27 cellular contexts compared by ENCODE assay signal in genomic region chr7:136128050-136128449, GRCh38.
"Had no signal": no experiment of that assay in that cellular context is flagged by ENCODE, and none has a peak within 500 bp of the region (broad histone marks: within the 10 kb centered on the region; RNA-seq: fewer than 3 reads in every experiment).

No MANE protein-coding gene starts in this region.

- H3K27ac Mint-ChIP-seq: natural killer cell treated with Interleukin-12 subunit alpha and Interleukin-12 subunit beta and Interleukin-15 and Interleukin-18, amount 100 ng/mL, for 72 hours; nephron progenitor cell; progenitor cell of endocrine pancreas; stimulated activated effector memory CD8-positive, alpha-beta T cell treated with anti-CD3 and anti-CD28 coated beads, Interleukin-12 subunit alpha, Interleukin-12 subunit beta, amount 100 ng/mL, for 72 hours; stimulated activated naive CD8-positive, alpha-beta T cell treated with anti-CD3 and anti-CD28 coated beads, Interleukin-15, Interleukin-2, amounts not matched to agents 100 ng/mL and 50 ng/mL, for 24 hours had no signal

- H3K4me3 Mint-ChIP-seq: natural killer cell treated with Interleukin-12 subunit alpha and Interleukin-12 subunit beta and Interleukin-15 and Interleukin-18, amount 100 ng/mL, for 72 hours; nephron progenitor cell; neural crest cell; stimulated activated effector memory CD8-positive, alpha-beta T cell treated with anti-CD3 and anti-CD28 coated beads, Interleukin-12 subunit alpha, Interleukin-12 subunit beta, amount 100 ng/mL, for 72 hours; stimulated activated naive CD8-positive, alpha-beta T cell treated with anti-CD3 and anti-CD28 coated beads, Interleukin-15, Interleukin-2, amounts not matched to agents 100 ng/mL and 50 ng/mL, for 24 hours had no signal

- DNase-seq: naive thymus-derived CD8-positive, alpha-beta T cell; nephron progenitor cell; nucleus accumbens; pancreas; psoas muscle; right cardiac atrium; right lobe of liver; sigmoid colon; small intestine; stimulated activated CD4-positive, alpha-beta T cell treated with anti-CD3 and anti-CD28 coated beads, Interleukin-15, amount 100 ng/mL, for 24 hours; stimulated activated CD4-positive, alpha-beta T cell treated with anti-CD3 and anti-CD28 coated beads, Interleukin-2, amount 100 ng/mL, for 24 hours; stimulated activated CD4-positive, alpha-beta T cell treated with anti-CD3 and anti-CD28 coated beads, Interleukin-2, amount 100 ng/mL, for 48 hours; stimulated activated CD4-positive, alpha-beta T cell treated with anti-CD3 and anti-CD28 coated beads, Interleukin-4, amount 100 ng/mL, for 24 hours; stimulated activated naive CD4-positive, alpha-beta T cell; stomach; thyroid gland; trophoblast cell; upper lobe of left lung had no signal

- H3K27me3 Mint-ChIP-seq: naive thymus-derived CD8-positive, alpha-beta T cell; natural killer cell treated with Interleukin-12 subunit alpha and Interleukin-12 subunit beta and Interleukin-15 and Interleukin-18, amount 100 ng/mL, for 72 hours; stimulated activated naive CD8-positive, alpha-beta T cell treated with anti-CD3 and anti-CD28 coated beads, Interleukin-15, Interleukin-2, amounts not matched to agents 100 ng/mL and 50 ng/mL, for 24 hours had no signal

- H3K27ac ChIP-seq: neutrophil, pancreas, psoas muscle, right lobe of liver, stomach, thoracic aorta, thyroid gland, tibial nerve, upper lobe of left lung, vagina had no signal

- H3K36me3 ChIP-seq: neutrophil, pancreas, right lobe of liver, sigmoid colon, stomach, thoracic aorta, thyroid gland, tibial nerve, upper lobe of left lung, vagina had no signal

- H3K27me3 ChIP-seq: neutrophil, pancreas, right lobe of liver, sigmoid colon, stomach, thyroid gland, tibial nerve, upper lobe of left lung, vagina had no signal

- H3K4me3 ChIP-seq: pancreas, psoas muscle, right lobe of liver, sigmoid colon, stomach, thoracic aorta, thyroid gland, tibial nerve, upper lobe of left lung, vagina had no signal

- H3K4me1 ChIP-seq: pancreas, psoas muscle, right lobe of liver, thyroid gland, tibial nerve, upper lobe of left lung, vagina had no signal

- H3K4me1 Mint-ChIP-seq: nephron progenitor cell, neural crest cell had no signal

- H3K9me3 ChIP-seq: neutrophil, pancreas, psoas muscle, right lobe of liver, sigmoid colon, stomach, thoracic aorta, thyroid gland, tibial nerve, upper lobe of left lung, vagina had no signal

- H3K36me3 Mint-ChIP-seq: natural killer cell treated with Interleukin-12 subunit alpha and Interleukin-12 subunit beta and Interleukin-15 and Interleukin-18, amount 100 ng/mL, for 72 hours; stimulated activated effector memory CD8-positive, alpha-beta T cell treated with anti-CD3 and anti-CD28 coated beads, Interleukin-12 subunit alpha, Interleukin-12 subunit beta, amount 100 ng/mL, for 72 hours had no signal

- H3K9me3 Mint-ChIP-seq: stimulated activated naive CD8-positive, alpha-beta T cell treated with anti-CD3 and anti-CD28 coated beads, Interleukin-15, Interleukin-2, amounts not matched to agents 100 ng/mL and 50 ng/mL, for 24 hours had no signal

- ATAC-seq: naive thymus-derived CD8-positive, alpha-beta T cell; natural killer cell treated with Interleukin-12 subunit alpha and Interleukin-12 subunit beta and Interleukin-15 and Interleukin-18, amount 100 ng/mL, for 72 hours; pancreas; psoas muscle; right cardiac atrium; right lobe of liver; stimulated activated effector memory CD8-positive, alpha-beta T cell treated with anti-CD3 and anti-CD28 coated beads, Interleukin-12 subunit alpha, Interleukin-12 subunit beta, amount 100 ng/mL, for 72 hours had no signal
